8 cellular contexts compared by ENCODE assay signal in genomic region chr4:120718979-120719566, GRCh38.
A peak's percentile ranks its signal among the peaks of the same experiment; 100 is the strongest.
DNase-seq lines count a peak whose midpoint lies in the region; ATAC-seq and TF ChIP-seq lines count a peak whose summit lies in the region.

No MANE protein-coding gene starts in this region.

- ATAC-seq in GM19395 (IDR thresholded peaks at IDR 0.05; ENCODE audit: unreplicated experiment) (peak; percentile 85), HG03442 (IDR thresholded peaks at IDR 0.05; ENCODE audit: unreplicated experiment) (peak; percentile 78), esophagus mucosa (peak; percentile 62)

- no peaks in the 10 kb centered on the region for H4K20me1 ChIP-seq in osteoblast (ENCODE audit: insufficient read depth, low read length)

- TF ChIP-seq CTCF in osteoblast (IDR thresholded peaks at IDR 0.05; ENCODE audit: extremely low read depth, low read depth, low read length) = peak; percentile 86

- no peaks in the 10 kb centered on the region for H3K36me3 ChIP-seq in osteoblast (ENCODE audit: insufficient read depth, low read length)

- peak overlapping the region; percentile 49 for H3K4me2 ChIP-seq in osteoblast (ENCODE audit: insufficient read depth, low read length)

- H3K9me3 ChIP-seq in osteoblast (ENCODE audit: low read depth, low read length) = no peaks in the 10 kb centered on the region

- H2AFZ ChIP-seq in osteoblast (ENCODE audit: low read length) = peak overlapping the region; percentile 50

- H3K27ac ChIP-seq in osteoblast (ENCODE audit: low read depth, low read length) = no peak overlapping the region

- no peaks in the 10 kb centered on the region for H3K79me2 ChIP-seq in osteoblast (ENCODE audit: insufficient read depth, low read length)

- H3K27me3 ChIP-seq in osteoblast (ENCODE audit: insufficient read depth, low read length) = no peaks in the 10 kb centered on the region

- no peaks in the 10 kb centered on the region for H3K4me1 ChIP-seq in osteoblast (ENCODE audit: insufficient read depth, low read length)

- DNase-seq in NCI-H1105 treated with DMSO at 0.1 percent for 48 hours (lab: John Stamatoyannopoulos, UW) (peak; percentile 20), NCI-H1105 (lab: John Stamatoyannopoulos, UW) (no peak), RPMI7951 (ENCODE audit: low read depth) (peak; percentile 47), osteoblast (ENCODE audit: insufficient read length, low spot score, missing footprints) (peak; percentile 50)
- DNase-seq in activated CD4-positive, CD25-positive, alpha-beta regulatory T cell (lab: John Stamatoyannopoulos, UW) = no peak

- no peak overlapping the region for H3K4me3 ChIP-seq in osteoblast (ENCODE audit: insufficient read depth, low read length)

Comparison
In these comparisons a context has a peak if more than half of its experiments do, and no peak if none do; other contexts are left out.
1. DNase-seq: peak in NCI-H1105 treated with DMSO at 0.1 percent for 48 hours (single experiment), RPMI7951 (single experiment) and osteoblast (single experiment); none in NCI-H1105 (single experiment) and activated CD4-positive, CD25-positive, alpha-beta regulatory T cell (0 of 4).
2. Peak in every context shown above with its lines, with median percentiles within 50 percentile points of each other: ATAC-seq.